Comparison of ENCODE assay signal across 8 cellular contexts in the genomic region with DNA sequence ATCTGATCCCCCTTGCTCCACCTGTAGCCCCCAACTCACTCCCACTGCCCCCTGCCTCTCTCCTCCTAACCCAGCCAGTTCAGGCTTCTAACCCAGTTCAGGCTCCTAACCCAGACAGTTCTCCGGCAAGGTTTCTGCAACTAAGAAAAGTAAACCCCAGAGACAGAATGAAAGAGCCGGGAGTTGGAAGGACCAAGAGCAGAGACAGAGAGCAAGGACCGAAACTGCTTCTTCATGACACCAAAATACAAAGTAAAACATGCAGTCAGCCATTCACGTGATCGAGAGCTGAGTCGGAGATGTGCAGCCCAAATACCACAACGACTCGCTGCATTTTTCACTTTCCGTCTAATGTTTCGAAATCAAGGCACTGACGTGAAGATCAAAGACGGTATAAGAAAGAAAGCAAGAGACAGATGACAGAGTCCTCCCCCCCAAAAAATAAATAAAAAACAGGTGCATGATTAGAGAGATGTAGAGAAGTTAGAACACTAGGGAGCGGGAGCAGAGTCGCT. TPM values are rescaled to one million over a fixed set of nuclear protein-coding genes. Genes with fewer than 3 reads are reported as not detected.
DNase-seq lines count a peak whose midpoint lies in the region; ATAC-seq and TF ChIP-seq lines count a peak whose summit lies in the region.

No MANE protein-coding gene starts in this region.

- TF ChIP-seq EP300 in sigmoid colon (IDR thresholded peaks at IDR 0.05) = no peak

- H3K27me3 ChIP-seq in sigmoid colon = no peaks in the 10 kb centered on the region

- H3K9me3 ChIP-seq in sigmoid colon = no peaks in the 10 kb centered on the region

- H3K4me3 Mint-ChIP-seq in dendritic cell treated with granulocyte-macrophage colony-stimulating factor and Interleukin-4, amounts not matched to agents 40 ng/mL and 50 ng/mL, for 4 days = peak overlapping the region; percentile 90

- peak overlapping the region; percentile 99 for H3K27ac Mint-ChIP-seq in dendritic cell treated with granulocyte-macrophage colony-stimulating factor and Interleukin-4, amounts not matched to agents 40 ng/mL and 50 ng/mL, for 4 days

- H3K36me3 ChIP-seq in sigmoid colon = no peaks in the 10 kb centered on the region

- ATAC-seq in GM18502 (IDR thresholded peaks at IDR 0.05; ENCODE audit: poor library complexity, unreplicated experiment) = peak; percentile 47
- peak; percentile 50 for ATAC-seq in HG02798 (IDR thresholded peaks at IDR 0.05; ENCODE audit: poor library complexity, unreplicated experiment)
- no peak for ATAC-seq in left colon

- TF ChIP-seq CTCF in sigmoid colon (IDR thresholded peaks at IDR 0.05) = no peak

- peaks cover 86% of the 10 kb centered on the region for H3K36me3 Mint-ChIP-seq in dendritic cell treated with granulocyte-macrophage colony-stimulating factor and Interleukin-4, amounts not matched to agents 40 ng/mL and 50 ng/mL, for 4 days (ENCODE audit: low read depth)

- 58 to 71% methylated on average over 14 of the region's 14 CpGs for WGBS in sigmoid colon, 2 donors

- H3K4me3 ChIP-seq in sigmoid colon = peak overlapping the region; percentile 34 to 56 (median 52)

- H3K4me1 Mint-ChIP-seq in dendritic cell treated with granulocyte-macrophage colony-stimulating factor and Interleukin-4, amounts not matched to agents 40 ng/mL and 50 ng/mL, for 4 days (ENCODE audit: low read depth) = peaks cover 52% of the 10 kb centered on the region

- DNase-seq in T-helper 1 cell (peak in 4 of 5 donors; percentile 46 to 93 (median 54)), sigmoid colon (no peak), NCI-H2107 treated with DMSO at 0.1 percent for 48 hours (lab: John Stamatoyannopoulos, UW; ENCODE audit: unreplicated experiment) (no peak), ACHN (no peak), left colon (no peak)

- no peaks in the 10 kb centered on the region for H3K27me3 Mint-ChIP-seq in dendritic cell treated with granulocyte-macrophage colony-stimulating factor and Interleukin-4, amounts not matched to agents 40 ng/mL and 50 ng/mL, for 4 days

- peak overlapping the region; percentile 61 to 73 (median 64) for H3K27ac ChIP-seq in sigmoid colon

- no peak for TF ChIP-seq POLR2A in sigmoid colon (IDR thresholded peaks at IDR 0.05)

- in situ Hi-C loops in ACHN (cut with HindIII; ENCODE audit: low pct_ligation_motif_present, low pct_unique_long_range_greater_than_20kb, low sequenced_read_pairs) = no loop called here

- no peaks in the 10 kb centered on the region for H3K9me3 Mint-ChIP-seq in dendritic cell treated with granulocyte-macrophage colony-stimulating factor and Interleukin-4, amounts not matched to agents 40 ng/mL and 50 ng/mL, for 4 days

- intact Hi-C loops in dendritic cell treated with granulocyte-macrophage colony-stimulating factor and Interleukin-4, amounts not matched to agents 40 ng/mL and 50 ng/mL, for 4 days (cut with micrococcal nuclease) = loop anchor here (5.0 kb wide), 2 partner anchors 35 to 65 kb away; no protein-coding TSS in a partner anchor
- intact Hi-C loops in sigmoid colon (cut with DNase I) (no loop called here), left colon (cut with DNase I, micrococcal nuclease) (no loop called here)

- H3K4me1 ChIP-seq in sigmoid colon = peaks cover 0 to 15% (median 10%) of the 10 kb centered on the region in 4 donors

RNA-seq across cellular contexts. Expression of a gene that starts 0.8 kb away (rescaled TPM):
- total RNA-seq in sigmoid colon (10 to 100 TPM; 13.0 to 29.6 (median 15.3) TPM), left colon (10 to 100 TPM in 1 of 2 donors, 1 to 10 TPM in 1; 4.4 to 19.0 TPM)
- polyA plus RNA-seq in sigmoid colon = 10 to 100 TPM in 1 of 3 donors, 1 to 10 TPM in 2; 4.2 to 27.1 (median 6.7) TPM

RNA-seq across cellular contexts. Expression of a gene that starts 57.8 kb away (rescaled TPM):
- total RNA-seq in sigmoid colon (not detected), left colon (under 1 TPM; 0.46 to 0.87 TPM)
- 1 to 10 TPM in 2 of 3 donors, not detected in 1; 1.4 to 1.6 TPM for polyA plus RNA-seq in sigmoid colon

Comparison
In these comparisons a context has a peak if more than half of its experiments do, and no peak if none do; other contexts are left out.
1. DNase-seq: peak in T-helper 1 cell (4 of 5); none in sigmoid colon (single experiment), NCI-H2107 treated with DMSO at 0.1 percent for 48 hours (single experiment), ACHN (single experiment) and left colon (0 of 2).